Comparison of ENCODE assay signal across 9 cellular contexts in genomic region chr16:31876955-31877828, GRCh38. TPM values are rescaled to one million over a fixed set of nuclear protein-coding genes. Genes with fewer than 3 reads are reported as not detected.
DNase-seq lines count a peak whose midpoint lies in the region; ATAC-seq, FAIRE-seq and TF ChIP-seq lines count a peak whose summit lies in the region.
"Had no signal": no experiment of that assay in that cellular context is flagged by ENCODE, and none has a peak within 500 bp of the region (broad histone marks: within the 10 kb centered on the region; RNA-seq: fewer than 3 reads in every experiment).

No MANE protein-coding gene starts in this region.

- H3K27ac ChIP-seq in lung (ENCODE audit: low read depth in 1 of 2, low read length in 1 of 2) (peak overlapping the region; percentile 12 to 26), ascending aorta (peak overlapping the region in 1 of 2 donors; percentile 55), aorta (ENCODE audit: low read depth in 1 of 2, low read length in 2 of 2) (no peak overlapping the region)

- intact Hi-C loops in ascending aorta (cut with DNase I) (loop anchor here (10.0 kb wide), 1 partner anchor 372 kb away; the partner anchor contains the start of gene RUSF1), aorta (cut with DNase I) (loop anchor here (5.0 to 10.0 kb wide), 2 partner anchors 165 to 422 kb away; partner anchors contain the start of gene ARMC5 (in 2 of the 2))

- TF ChIP-seq CTCF in GM12875 (IDR thresholded peaks at IDR 0.05; ENCODE audit: borderline replicate concordance, insufficient read depth, low read depth, low read length) (no peak), lung (IDR thresholded peaks at IDR 0.05; ENCODE audit: control extremely low read depth, extremely low read depth) (no peak), ascending aorta (IDR thresholded peaks at IDR 0.05) (no peak)

- H3K9me3 ChIP-seq in lung (ENCODE audit: control insufficient read depth in 2 of 2, insufficient read depth in 1 of 2, low read length in 1 of 2): no peaks in the 10 kb centered on the region
- H3K9me3 ChIP-seq in ascending aorta: no peaks in the 10 kb centered on the region
- no peaks in the 10 kb centered on the region for H3K9me3 ChIP-seq in aorta (ENCODE audit: control insufficient read depth, low read length)
- H3K9me3 ChIP-seq: adrenal gland had no signal

- H3K36me3 ChIP-seq in lung (ENCODE audit: control insufficient read depth in 2 of 2, insufficient read depth in 2 of 2, low read length in 2 of 2): peaks cover 0 to 4% of the 10 kb centered on the region in 2 donors
- peaks cover 0 to 5% of the 10 kb centered on the region in 2 donors for H3K36me3 ChIP-seq in ascending aorta
- no peaks in the 10 kb centered on the region for H3K36me3 ChIP-seq in aorta (ENCODE audit: control insufficient read depth in 1 of 2, insufficient read depth in 2 of 2, low read length in 1 of 2)
- H3K36me3 ChIP-seq: adrenal gland had no signal

- no peak for FAIRE-seq in urothelium cell line (lab: Jason Lieb, UNC)

- WGBS in lung, 2 donors: 38 to 44% methylated on average over 5 of the region's 5 CpGs
- WGBS in aorta, 2 donors: 49% methylated on average over 5 of the region's 5 CpGs

- DNase-seq in LHCN-M2 (ENCODE audit: low read depth): peak; percentile 89
- peak; percentile 28 for DNase-seq in activated naive CD8-positive, alpha-beta T cell treated with anti-CD3 and anti-CD28 coated beads, Interleukin-2, amount 50 U/mL, for 16 hours (ENCODE audit: low read depth, low spot score)
- no peak for DNase-seq in lung (ENCODE audit: low spot score)
- peak; percentile 38 for DNase-seq in urothelium cell line (ENCODE audit: low spot score)
- no peak for DNase-seq in ascending aorta (ENCODE audit: low spot score in 2 of 2)
- DNase-seq in aorta: no peak

- ATAC-seq in GM21825 (IDR thresholded peaks at IDR 0.05; ENCODE audit: unreplicated experiment) (peak; percentile 55), lung (ENCODE audit: insufficient read depth, low FRiP score) (peak; percentile 15), aorta (ENCODE audit: low FRiP score) (no peak)

- H3K27me3 ChIP-seq in lung (ENCODE audit: control insufficient read depth, insufficient read depth) (no peaks in the 10 kb centered on the region), ascending aorta (no peaks in the 10 kb centered on the region), aorta (ENCODE audit: control insufficient read depth in 1 of 2, insufficient read depth in 2 of 2, low read length in 1 of 2) (no peaks in the 10 kb centered on the region)
- H3K27me3 ChIP-seq: adrenal gland had no signal

- H3K4me1 ChIP-seq in lung (ENCODE audit: control insufficient read depth in 2 of 2, insufficient read depth in 2 of 2, low read length in 2 of 2): peaks cover 7 to 24% of the 10 kb centered on the region in 2 donors
- peaks cover 3 to 21% of the 10 kb centered on the region in 2 donors for H3K4me1 ChIP-seq in ascending aorta
- peaks cover 0 to 1% of the 10 kb centered on the region in 2 donors for H3K4me1 ChIP-seq in aorta (ENCODE audit: control insufficient read depth in 1 of 2, insufficient read depth in 2 of 2, low read length in 2 of 2)

- H3K4me3 ChIP-seq in GM12875 (ENCODE audit: low read depth, low read length) (peak overlapping the region; percentile 7), lung (no peak overlapping the region), ascending aorta (no peak overlapping the region), aorta (ENCODE audit: low read length in 2 of 2) (no peak overlapping the region)
- H3K4me3 ChIP-seq: adrenal gland had no signal

RNA-seq across cellular contexts. Expression of gene ZNF267, which starts 3.6 kb away (rescaled TPM):
- total RNA-seq in LHCN-M2 (2014; rRNA removed) (15.7 and 18.4 TPM in 2 replicates), lung (10 to 100 TPM; 20.6 TPM), ascending aorta (3.8 TPM), aorta (10 to 100 TPM; 17.4 to 17.7 TPM)
- polyA plus RNA-seq in LHCN-M2 (2012): 3.0 TPM
- polyA plus RNA-seq in lung (10 to 100 TPM in 1 of 2 donors, 1 to 10 TPM in 1; 5.6 to 20.4 TPM), aorta (1 to 10 TPM; 1.6 to 1.7 TPM)

Comparison
In these comparisons a context has a peak if more than half of its experiments do, and no peak if none do; other contexts are left out.
1. DNase-seq: peak in LHCN-M2 (single experiment), activated naive CD8-positive, alpha-beta T cell treated with anti-CD3 and anti-CD28 coated beads, Interleukin-2, amount 50 U/mL, for 16 hours (single experiment) and urothelium cell line (single experiment); none in lung (single experiment), ascending aorta (0 of 2) and aorta (0 of 2).
2. H3K27ac ChIP-seq: peak in lung (2 of 2); none in aorta (0 of 2).